13 cellular contexts compared by ENCODE assay signal in the genomic region with DNA sequence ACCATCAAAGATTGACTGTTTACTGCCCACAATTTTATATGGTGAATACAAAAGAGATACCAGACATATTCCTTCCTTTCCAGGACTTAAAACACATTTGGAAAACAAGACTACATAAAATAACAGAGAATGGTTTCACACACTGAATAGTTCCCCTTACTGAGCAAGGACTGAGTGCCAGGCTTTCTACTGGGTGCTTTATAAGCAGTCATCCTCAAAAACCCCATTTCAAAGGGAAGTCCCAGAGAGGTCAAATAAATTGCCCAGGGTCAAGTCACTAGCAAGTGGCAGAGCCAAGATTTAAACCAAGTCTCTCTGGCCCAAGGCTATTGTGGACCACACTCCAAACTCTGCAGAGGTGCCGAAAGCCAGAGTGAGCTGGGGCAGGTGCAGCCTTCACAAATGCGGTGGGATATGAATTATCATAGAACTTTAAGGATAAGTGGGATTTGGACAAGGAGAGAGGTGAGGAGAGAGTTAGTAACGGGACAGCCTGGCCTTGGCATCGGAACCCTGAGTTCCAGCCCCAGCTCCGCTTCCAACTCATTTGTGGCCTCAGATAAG. TPM values are rescaled to one million over a fixed set of nuclear protein-coding genes. Genes with fewer than 3 reads are reported as not detected.
DNase-seq lines count a peak whose midpoint lies in the region; ATAC-seq, FAIRE-seq and TF ChIP-seq lines count a peak whose summit lies in the region.
"Had no signal": no experiment of that assay in that cellular context is flagged by ENCODE, and none has a peak within 500 bp of the region (broad histone marks: within the 10 kb centered on the region; RNA-seq: fewer than 3 reads in every experiment).

No MANE protein-coding gene starts in this region.

- H3K27ac Mint-ChIP-seq in Calu3 (ENCODE audit: unreplicated experiment), result no peak overlapping the region
- H3K27ac Mint-ChIP-seq: activated T-helper 1 cell treated with anti-CD3 and anti-CD28 coated beads, Interleukin-12 subunit alpha, Interleukin-12 subunit beta, Interleukin-2, Interleukin-4 antibody, amounts not matched to agents 30 ng/mL and 10 ng/mL and 1 ng/mL, durations not matched to agents 14 hours and 24 hours and 36 hours; stimulated activated naive CD8-positive, alpha-beta T cell treated with anti-CD3 and anti-CD28 coated beads, Interleukin-15, Interleukin-2, amounts not matched to agents 100 ng/mL and 50 ng/mL, for 24 hours had no signal

- no peak overlapping the region for H2AFZ ChIP-seq in DND-41 (ENCODE audit: low read depth, low read length)

- H3K4me3 ChIP-seq in DND-41 (ENCODE audit: low read depth in 1 of 2, low read length in 2 of 2), result no peak overlapping the region
- H3K4me3 ChIP-seq in adrenal gland, result no peak overlapping the region
- H3K4me3 ChIP-seq in prostate gland, result no peak overlapping the region
- H3K4me3 ChIP-seq in kidney (ENCODE audit: low read length in 2 of 2), result no peak overlapping the region
- H3K4me3 ChIP-seq: BLaER1 treated with 17β-estradiol and CSF1 and Interleukin-3, amounts not matched to agents 10 nM and 100 nM; MG63 had no signal

- H3K4me2 ChIP-seq in DND-41 (ENCODE audit: insufficient read depth, low read length), result no peak overlapping the region

- no TSS peak for BruUV-seq in Calu3 (replicated peaks; lab: Mats Ljungman, UMichigan)

- FAIRE-seq in kidney (lab: Jason Lieb, UNC), result no peak

- H3K9me3 ChIP-seq in DND-41 (ENCODE audit: insufficient read depth, low read length, severe bottlenecking) (no peaks in the 10 kb centered on the region), adrenal gland (replicated peaks in 1 of 3) (no peaks in the 10 kb centered on the region), prostate gland (no peaks in the 10 kb centered on the region), kidney (ENCODE audit: control insufficient read depth in 1 of 2, low read length in 2 of 2) (no peaks in the 10 kb centered on the region)
- H3K9me3 ChIP-seq: BLaER1 treated with 17β-estradiol and CSF1 and Interleukin-3, amounts not matched to agents 10 nM and 100 nM; MG63 had no signal

- no peak overlapping the region for H3K4me3 Mint-ChIP-seq in Calu3 (ENCODE audit: low read depth, unreplicated experiment)
- H3K4me3 Mint-ChIP-seq: activated T-helper 1 cell treated with anti-CD3 and anti-CD28 coated beads, Interleukin-12 subunit alpha, Interleukin-12 subunit beta, Interleukin-2, Interleukin-4 antibody, amounts not matched to agents 30 ng/mL and 10 ng/mL and 1 ng/mL, durations not matched to agents 14 hours and 24 hours and 36 hours; stimulated activated naive CD8-positive, alpha-beta T cell treated with anti-CD3 and anti-CD28 coated beads, Interleukin-15, Interleukin-2, amounts not matched to agents 100 ng/mL and 50 ng/mL, for 24 hours had no signal

- no peaks in the 10 kb centered on the region for H3K9me3 Mint-ChIP-seq in Calu3 (ENCODE audit: low read depth, unreplicated experiment)
- H3K9me3 Mint-ChIP-seq: activated T-helper 1 cell treated with anti-CD3 and anti-CD28 coated beads, Interleukin-12 subunit alpha, Interleukin-12 subunit beta, Interleukin-2, Interleukin-4 antibody, amounts not matched to agents 30 ng/mL and 10 ng/mL and 1 ng/mL, durations not matched to agents 14 hours and 24 hours and 36 hours; stimulated activated naive CD8-positive, alpha-beta T cell treated with anti-CD3 and anti-CD28 coated beads, Interleukin-15, Interleukin-2, amounts not matched to agents 100 ng/mL and 50 ng/mL, for 24 hours had no signal

- 0 out of 3 replicates have a peak, but pooled peaks have one; percentile 8 for ATAC-seq in DND-41 (ENCODE audit: insufficient read depth, low read depth)
- ATAC-seq in GM21423 (IDR thresholded peaks at IDR 0.05; ENCODE audit: unreplicated experiment), result peak; percentile 6

- H3K36me3 ChIP-seq in DND-41 (ENCODE audit: insufficient read depth, low read length), result no peaks in the 10 kb centered on the region
- no peaks in the 10 kb centered on the region for H3K36me3 ChIP-seq in adrenal gland (replicated peaks in 1 of 2)
- no peaks in the 10 kb centered on the region for H3K36me3 ChIP-seq in prostate gland
- H3K36me3 ChIP-seq in kidney (ENCODE audit: control insufficient read depth in 1 of 2, insufficient read depth in 2 of 2, low read length in 2 of 2), result no peaks in the 10 kb centered on the region
- H3K36me3 ChIP-seq: MG63 had no signal

- no peak for TF ChIP-seq CTCF in DND-41 (IDR thresholded peaks at IDR 0.05; ENCODE audit: borderline replicate concordance, extremely low read depth, low read length, poor library complexity, severe bottlenecking)
- no peak for TF ChIP-seq CTCF in adrenal gland (IDR thresholded peaks at IDR 0.05)
- TF ChIP-seq CTCF in prostate gland (IDR thresholded peaks at IDR 0.05), result no peak
- TF ChIP-seq CTCF in Calu3 (IDR thresholded peaks at IDR 0.05; ENCODE audit: unreplicated experiment), result no peak
- TF ChIP-seq CTCF in kidney (IDR thresholded peaks at IDR 0.05; ENCODE audit: borderline replicate concordance, extremely low read depth, insufficient read depth), result no peak

- no peak overlapping the region for H3K27ac ChIP-seq in DND-41 (ENCODE audit: low read length)
- H3K27ac ChIP-seq in adrenal gland, result peak overlapping the region in 3 of 5 donors; percentile 63 to 82 (median 71)
- H3K27ac ChIP-seq in prostate gland, result peak overlapping the region; percentile 75
- no peak overlapping the region for H3K27ac ChIP-seq in kidney (ENCODE audit: low read depth in 2 of 2, low read length in 2 of 2)
- H3K27ac ChIP-seq: BLaER1 treated with 17β-estradiol and CSF1 and Interleukin-3, amounts not matched to agents 10 nM and 100 nM had no signal

- H3K4me1 ChIP-seq in DND-41 (ENCODE audit: insufficient read depth, low read length), result no peaks in the 10 kb centered on the region; the same call in 1 of the 2 replicates
- peaks cover 24 to 37% of the 10 kb centered on the region in 2 donors for H3K4me1 ChIP-seq in adrenal gland (replicated peaks in 1 of 2)
- H3K4me1 ChIP-seq in prostate gland (replicated peaks), result peaks cover 4% of the 10 kb centered on the region
- H3K4me1 ChIP-seq in kidney (ENCODE audit: control insufficient read depth in 1 of 2, insufficient read depth in 1 of 2, low read depth in 1 of 2, low read length in 2 of 2), result peaks cover 5 to 13% of the 10 kb centered on the region in 2 donors

- intact Hi-C loops in adrenal gland (cut with DNase I) (loop anchor here (5.0 to 10.0 kb wide), 3 partner anchors 52 to 230 kb away; no protein-coding TSS in a partner anchor), prostate gland (cut with DNase I) (loop anchor here (2.0 to 10.0 kb wide), 3 partner anchors 42 to 250 kb away; a partner anchor contains a TSS), Calu3 (cut with micrococcal nuclease; ENCODE audit: unreplicated experiment) (loop anchor here (1.0 kb wide), 2 partner anchors 64 to 123 kb away; no protein-coding TSS in a partner anchor), posterior vena cava (cut with DNase I) (loop anchor here (5.0 to 10.0 kb wide), 3 partner anchors 62 to 122 kb away; no protein-coding TSS in a partner anchor), kidney (cut with DNase I) (loop anchor here (5.0 kb wide), 2 partner anchors 62 to 122 kb away; no protein-coding TSS in a partner anchor)

- H4K20me1 ChIP-seq in DND-41 (ENCODE audit: insufficient read depth, low read length), result 0 out of 2 replicates have a peak, but pooled peaks cover 2% of the 10 kb centered on the region
- H4K20me1 ChIP-seq: BLaER1 treated with 17β-estradiol and CSF1 and Interleukin-3, amounts not matched to agents 10 nM and 100 nM had no signal

- no peaks in the 10 kb centered on the region for H3K79me2 ChIP-seq in DND-41 (ENCODE audit: insufficient read depth, low read length)

- H3K27me3 ChIP-seq in DND-41 (ENCODE audit: insufficient read depth, low read length, poor library complexity), result no peaks in the 10 kb centered on the region
- no peaks in the 10 kb centered on the region for H3K27me3 ChIP-seq in adrenal gland
- H3K27me3 ChIP-seq in prostate gland (replicated peaks; ENCODE audit: insufficient read depth), result no peaks in the 10 kb centered on the region
- H3K27me3 ChIP-seq: BLaER1 treated with 17β-estradiol and CSF1 and Interleukin-3, amounts not matched to agents 10 nM and 100 nM; MG63 had no signal

- no peaks in the 10 kb centered on the region for H3K4me1 Mint-ChIP-seq in Calu3 (ENCODE audit: low read depth, unreplicated experiment)

- WGBS in adrenal gland, 4 donors, result 25 to 38% (median 32%) methylated on average over 5 of the region's 5 CpGs
- WGBS in prostate gland, result 22% methylated on average over 5 of the region's 5 CpGs

- DNase-seq in DND-41 (no peak), adrenal gland (no peak), prostate gland (ENCODE audit: low spot score) (no peak), Calu3 (no peak), HuH-7 (ENCODE audit: low spot score) (no peak), posterior vena cava (ENCODE audit: low spot score) (no peak), kidney (no peak)

- H3K27me3 Mint-ChIP-seq in Calu3 (ENCODE audit: unreplicated experiment), result no peaks in the 10 kb centered on the region
- H3K27me3 Mint-ChIP-seq: stimulated activated naive CD8-positive, alpha-beta T cell treated with anti-CD3 and anti-CD28 coated beads, Interleukin-15, Interleukin-2, amounts not matched to agents 100 ng/mL and 50 ng/mL, for 24 hours had no signal

- H3K36me3 Mint-ChIP-seq in Calu3 (ENCODE audit: insufficient read depth, unreplicated experiment), result no peaks in the 10 kb centered on the region

- CTCF ChIA-PET in Calu3 (lab: Charles Lee), result interaction anchor here (1.0 to 2.3 kb wide), 3 partner anchors 9 to 124 kb away, joined by 3 to 11 read pairs (median 3); a partner anchor contains a TSS

- TF ChIP-seq POLR2A in adrenal gland (IDR thresholded peaks at IDR 0.05) (no peak), prostate gland (IDR thresholded peaks at IDR 0.05) (no peak)

- H3K9ac ChIP-seq in DND-41 (ENCODE audit: low read depth, low read length), result no peak overlapping the region
- no peak overlapping the region for H3K9ac ChIP-seq in kidney (ENCODE audit: low read length in 2 of 2)
- H3K9ac ChIP-seq: BLaER1 treated with 17β-estradiol and CSF1 and Interleukin-3, amounts not matched to agents 10 nM and 100 nM had no signal

RNA-seq across cellular contexts. Expression of a gene that starts 9.1 kb away (rescaled TPM):
- total RNA-seq in adrenal gland, result 10 to 100 TPM in 7 of 8 donors, 1 to 10 TPM in 1; 9.1 to 26.5 (median 16.7) TPM
- polyA plus RNA-seq in adrenal gland, result 10 to 100 TPM in 1 of 3 donors, 1 to 10 TPM in 2; 7.3 to 56.1 (median 7.3) TPM
- 10 to 100 TPM; 15.0 to 26.5 TPM for total RNA-seq in prostate gland
- total RNA-seq in Calu3 (2022), result 29.7 and 33.5 TPM in 2 replicates
- total RNA-seq in posterior vena cava, result 10 to 100 TPM; 23.2 to 24.0 TPM
- 20.6 TPM for total RNA-seq in kidney
- 15.6 TPM for polyA plus RNA-seq in kidney (ENCODE audit: insufficient read depth, low read depth, low replicate concordance)

RNA-seq across cellular contexts. Expression of a gene that starts 10.4 kb away (rescaled TPM):
- total RNA-seq in adrenal gland (1 to 10 TPM in 3 of 8 donors, under 1 TPM in 2, not detected in 3; 0.18 to 2.6 (median 1.1) TPM), prostate gland (1 to 10 TPM in 1 of 2 donors, not detected in 1; 1.0 TPM), Calu3 (2022) (0.42 TPM in 1 of 2 replicates, not detected in the other), posterior vena cava (1 to 10 TPM in 1 of 2 donors, under 1 TPM in 1; 0.38 to 1.7 TPM), kidney (0.91 TPM)
- polyA plus RNA-seq in adrenal gland (under 1 TPM; 0.11 to 0.51 (median 0.16) TPM), kidney (ENCODE audit: insufficient read depth, low read depth, low replicate concordance) (0.28 TPM)
- total RNA-seq: activated T-helper 1 cell treated with anti-CD3 and anti-CD28 coated beads, Interleukin-12 subunit alpha, Interleukin-12 subunit beta, Interleukin-2, Interleukin-4 antibody, amounts not matched to agents 30 ng/mL and 10 ng/mL and 1 ng/mL, durations not matched to agents 14 hours and 24 hours and 36 hours; progenitor cell of endocrine pancreas had no signal

RNA-seq across cellular contexts. Expression of a gene that starts 43.8 kb away (rescaled TPM):
- 10 to 100 TPM in 3 of 8 donors, 1 to 10 TPM in 5; 2.4 to 14.6 (median 9.3) TPM for total RNA-seq in adrenal gland
- 10 to 100 TPM in 2 of 3 donors, 1 to 10 TPM in 1; 1.4 to 69.4 (median 43.8) TPM for polyA plus RNA-seq in adrenal gland
- 10 to 100 TPM; 19.1 to 28.5 TPM for total RNA-seq in prostate gland
- total RNA-seq in Calu3 (2022), result 8.2 and 11.0 TPM in 2 replicates
- total RNA-seq in posterior vena cava, result 10 to 100 TPM; 18.3 to 33.5 TPM
- 179 TPM for total RNA-seq in kidney
- 84.3 TPM for polyA plus RNA-seq in kidney (ENCODE audit: insufficient read depth, low read depth, low replicate concordance)

RNA-seq across cellular contexts. Expression of a gene that starts 58.1 kb away (rescaled TPM):
- total RNA-seq in adrenal gland (10 to 100 TPM; 52.5 to 91.9 (median 73.6) TPM), prostate gland (10 to 100 TPM; 39.0 to 52.5 TPM), Calu3 (2022) (17.0 and 17.2 TPM in 2 replicates), posterior vena cava (10 to 100 TPM; 28.5 to 33.8 TPM), kidney (69.9 TPM)
- polyA plus RNA-seq in adrenal gland (10 to 100 TPM; 36.3 to 51.0 (median 44.8) TPM), kidney (ENCODE audit: insufficient read depth, low read depth, low replicate concordance) (56.9 TPM)

Comparison
In these comparisons a context has a peak if more than half of its experiments do, and no peak if none do; other contexts are left out.
1. H3K27ac ChIP-seq: peak in adrenal gland (3 of 5) and prostate gland (2 of 2); none in DND-41 (single experiment) and kidney (0 of 2).